In genomic region chr3:128908951-128909350, GRCh38 we compare ENCODE assay signal across 26 cellular contexts.
"Had no signal": no experiment of that assay in that cellular context is flagged by ENCODE, and none has a peak within 500 bp of the region (broad histone marks: within the 10 kb centered on the region; RNA-seq: fewer than 3 reads in every experiment).

No MANE protein-coding gene starts in this region.

- H3K9me3 ChIP-seq: body of pancreas, gastrocnemius medialis, heart left ventricle had no signal

- H3K4me3 Mint-ChIP-seq: activated CD4-positive, alpha-beta memory T cell treated with anti-CD3 and anti-CD28 coated beads, Interleukin-2, amount 10 ng/mL, durations not matched to agents 7 days and 5 days; activated CD4-positive, alpha-beta T cell treated with anti-CD3 and anti-CD28 coated beads, Interleukin-2, amount 10 ng/mL, durations not matched to agents 7 days and 5 days; activated naive CD4-positive, alpha-beta T cell treated with anti-CD3 and anti-CD28 coated beads, Interleukin-2, amount 50 U/mL, for 24 hours; activated T-cell treated with anti-CD3 and anti-CD28 coated beads, Interleukin-2, amount 50 U/mL, for 24 hours; activated T-cell treated with anti-CD3 and anti-CD28 coated beads, Interleukin-2, amount 50 U/mL, for 72 hours; endodermal cell had no signal

- H3K4me3 ChIP-seq: body of pancreas, gastrocnemius medialis, heart left ventricle had no signal

- DNase-seq: activated CD4-positive, alpha-beta memory T cell treated with anti-CD3 and anti-CD28 coated beads, Interleukin-2, amount 10 ng/mL, durations not matched to agents 7 days and 5 days; activated CD4-positive, alpha-beta T cell treated with anti-CD3 and anti-CD28 coated beads for 4 hours; activated CD4-positive, alpha-beta T cell treated with anti-CD3 and anti-CD28 coated beads, Interleukin-2, amount 10 ng/mL, durations not matched to agents 7 days and 5 days; activated CD4-positive, alpha-beta T cell treated with anti-CD3 and anti-CD28 coated beads, Interleukin-2, amount 50 U/mL, for 4 hours; activated CD4-positive, CD25-positive, alpha-beta regulatory T cell; activated CD4-positive, CD25-positive, alpha-beta regulatory T cell treated with anti-CD3 and anti-CD28 coated beads, Interleukin-2, amount 50 U/mL, for 72 hours; activated CD8-positive, alpha-beta memory T cell treated with anti-CD3 and anti-CD28 coated beads, Interleukin-2, amount 50 U/mL, for 48 hours; activated gamma-delta T cell; activated naive CD4-positive, alpha-beta T cell treated with Interleukin-2 at 50 U/mL for 16 hours; activated T-cell treated with anti-CD3 and anti-CD28 coated beads for 4 hours; activated T-cell treated with anti-CD3 and anti-CD28 coated beads, Interleukin-2, amount 50 U/mL, for 24 hours; activated T-cell treated with anti-CD3 and anti-CD28 coated beads, Interleukin-2, amount 50 U/mL, for 72 hours; amniotic stem cell; anterior cingulate cortex; body of pancreas; caudate nucleus; effector memory CD4-positive, alpha-beta T cell; foreskin keratinocyte; gastrocnemius medialis; glutamatergic neuron; heart left ventricle; T-helper 2 cell had no signal

- H3K27ac Mint-ChIP-seq: activated CD4-positive, alpha-beta memory T cell treated with anti-CD3 and anti-CD28 coated beads, Interleukin-2, amount 10 ng/mL, durations not matched to agents 7 days and 5 days; activated naive CD4-positive, alpha-beta T cell treated with anti-CD3 and anti-CD28 coated beads, Interleukin-2, amount 50 U/mL, for 24 hours; activated T-cell treated with anti-CD3 and anti-CD28 coated beads, Interleukin-2, amount 50 U/mL, for 24 hours; activated T-cell treated with anti-CD3 and anti-CD28 coated beads, Interleukin-2, amount 50 U/mL, for 72 hours; endodermal cell had no signal

- FAIRE-seq: colon had no signal

- H3K4me1 ChIP-seq: body of pancreas, foreskin keratinocyte, gastrocnemius medialis had no signal

- H3K27me3 Mint-ChIP-seq: activated CD4-positive, alpha-beta memory T cell treated with anti-CD3 and anti-CD28 coated beads, Interleukin-2, amount 10 ng/mL, durations not matched to agents 7 days and 5 days; activated CD4-positive, alpha-beta T cell treated with anti-CD3 and anti-CD28 coated beads, Interleukin-2, amount 10 ng/mL, durations not matched to agents 7 days and 5 days; activated naive CD4-positive, alpha-beta T cell treated with anti-CD3 and anti-CD28 coated beads, Interleukin-2, amount 50 U/mL, for 24 hours; activated T-cell treated with anti-CD3 and anti-CD28 coated beads, Interleukin-2, amount 50 U/mL, for 24 hours had no signal

- H3K27me3 ChIP-seq: body of pancreas, foreskin keratinocyte, gastrocnemius medialis, heart left ventricle had no signal

- H3K9me3 Mint-ChIP-seq: activated CD4-positive, alpha-beta memory T cell treated with anti-CD3 and anti-CD28 coated beads, Interleukin-2, amount 10 ng/mL, durations not matched to agents 7 days and 5 days; activated CD4-positive, alpha-beta T cell treated with anti-CD3 and anti-CD28 coated beads, Interleukin-2, amount 10 ng/mL, durations not matched to agents 7 days and 5 days; activated naive CD4-positive, alpha-beta T cell treated with anti-CD3 and anti-CD28 coated beads, Interleukin-2, amount 50 U/mL, for 24 hours; activated T-cell treated with anti-CD3 and anti-CD28 coated beads, Interleukin-2, amount 50 U/mL, for 24 hours; activated T-cell treated with anti-CD3 and anti-CD28 coated beads, Interleukin-2, amount 50 U/mL, for 72 hours; endodermal cell had no signal

- ATAC-seq: activated T-cell treated with anti-CD3 and anti-CD28 coated beads, Interleukin-2, amount 50 U/mL, for 72 hours; body of pancreas; esophagus mucosa; foreskin keratinocyte; gastrocnemius medialis; heart left ventricle had no signal

- H3K27ac ChIP-seq: body of pancreas, foreskin keratinocyte, gastrocnemius medialis, heart left ventricle had no signal

- H3K4me1 Mint-ChIP-seq: activated CD4-positive, alpha-beta memory T cell treated with anti-CD3 and anti-CD28 coated beads, Interleukin-2, amount 10 ng/mL, durations not matched to agents 7 days and 5 days; activated CD4-positive, alpha-beta T cell treated with anti-CD3 and anti-CD28 coated beads, Interleukin-2, amount 10 ng/mL, durations not matched to agents 7 days and 5 days; activated naive CD4-positive, alpha-beta T cell treated with anti-CD3 and anti-CD28 coated beads, Interleukin-2, amount 50 U/mL, for 24 hours; endodermal cell had no signal
